ENCODE assay signal across 8 cellular contexts in the genomic region with DNA sequence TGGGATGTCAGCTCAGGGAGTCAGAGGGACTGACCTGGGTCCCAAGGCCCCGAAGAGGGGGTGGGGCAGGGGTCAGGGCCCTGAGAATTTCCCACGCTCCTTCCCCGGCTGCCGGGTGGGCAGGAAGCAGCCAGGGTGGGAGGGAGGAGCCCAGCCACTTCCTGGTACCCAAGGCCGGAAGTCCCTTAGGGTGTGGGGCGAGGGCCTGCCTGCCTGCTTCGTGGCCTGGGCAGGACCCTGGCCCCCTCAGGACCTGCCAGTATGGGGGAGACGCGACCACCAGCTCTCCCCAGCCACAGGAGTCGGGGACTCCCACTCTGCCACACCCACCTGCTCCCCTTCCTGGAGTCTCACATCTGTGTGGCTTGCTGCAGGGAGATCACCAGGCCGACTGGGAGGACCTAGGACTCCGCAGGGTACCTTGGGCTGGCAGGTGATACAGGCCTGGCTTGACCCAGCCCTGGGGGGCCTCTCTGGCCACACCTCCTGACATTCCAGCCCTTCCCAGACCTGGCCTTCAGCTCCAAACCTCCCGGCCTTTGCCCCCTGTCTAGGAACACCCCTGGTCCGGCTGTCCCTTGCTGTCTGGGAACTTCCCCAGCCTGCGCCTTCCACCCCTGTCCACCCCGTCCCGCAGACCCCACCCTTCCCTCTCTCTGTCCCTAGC. TPM values are rescaled to one million over a fixed set of nuclear protein-coding genes. Genes with fewer than 3 reads are reported as not detected.
A peak's percentile ranks its signal among the peaks of the same experiment; 100 is the strongest.
DNase-seq lines count a peak whose midpoint lies in the region; ATAC-seq and TF ChIP-seq lines count a peak whose summit lies in the region.

No MANE protein-coding gene starts in this region.

- no peak for TF ChIP-seq CTCF in GM06990 (IDR thresholded peaks at IDR 0.05; ENCODE audit: insufficient read depth, low read length, poor library complexity, severe bottlenecking)
- no peak for TF ChIP-seq CTCF in RWPE1 (conservative IDR thresholded peaks at IDR 0.05; ENCODE audit: low read depth)

- POLR2A ChIA-PET in RWPE1 (lab: Yijun Ruan, JAX; ENCODE audit: low non-redundant PET): interaction anchor here (0.6 kb wide), 2 partner anchors 19 to 78 kb away, joined by 4 to 6 read pairs; no protein-coding TSS in a partner anchor
- POLR2A ChIA-PET in activated naive CD8-positive, alpha-beta T cell treated with anti-CD3 and anti-CD28 coated beads, Interleukin-2, amount 10 ng/mL, durations not matched to agents 7 days and 5 days (lab: Charles Lee): interaction anchor here (0.7 to 3.6 kb wide), 5 partner anchors 9 to 25 kb away, joined by 3 to 64 read pairs (median 7); partner anchors contain the start of genes CIRBP and FAM174C

- peak overlapping the region; percentile 99 for H3K27ac Mint-ChIP-seq in activated naive CD8-positive, alpha-beta T cell treated with anti-CD3 and anti-CD28 coated beads, Interleukin-2, amount 10 ng/mL, durations not matched to agents 7 days and 5 days

- DNase-seq in GM06990 (ENCODE audit: extremely low read depth, insufficient read length) (peak; percentile 87), RWPE1 (ENCODE audit: low spot score) (no peak), hepatic stellate cell (ENCODE audit: low spot score) (peak; percentile 60), NCI-H510A treated with DMSO at 0.1 percent for 48 hours (lab: John Stamatoyannopoulos, UW) (no peak), GOT3 (lab: John Stamatoyannopoulos, UW) (no peak)
- DNase-seq in activated naive CD8-positive, alpha-beta T cell treated with anti-CD3 and anti-CD28 coated beads, Interleukin-2, amount 10 ng/mL, durations not matched to agents 7 days and 5 days: peak; percentile 84

- peak; percentile 31 for ATAC-seq in HG02798 (IDR thresholded peaks at IDR 0.05; ENCODE audit: poor library complexity, unreplicated experiment)
- ATAC-seq in activated naive CD8-positive, alpha-beta T cell treated with anti-CD3 and anti-CD28 coated beads, Interleukin-2, amount 10 ng/mL, durations not matched to agents 7 days and 5 days (ENCODE audit: low read depth): peak; percentile 34

- H3K4me3 ChIP-seq in GM06990 (replicated peaks; ENCODE audit: low read depth, low read length) (peak overlapping the region; percentile 69), skin epidermis (peak overlapping the region in 6 of 7 experiments; percentile 13 to 29 (median 18))

- H3K36me3 ChIP-seq in GM06990 (ENCODE audit: control insufficient read depth, insufficient read depth, low read length): peaks cover 26% of the 10 kb centered on the region

- no peaks in the 10 kb centered on the region for H3K27me3 ChIP-seq in GM06990 (replicated peaks; ENCODE audit: control insufficient read depth, insufficient read depth, low read length)

- no peaks in the 10 kb centered on the region for H3K9me3 Mint-ChIP-seq in activated naive CD8-positive, alpha-beta T cell treated with anti-CD3 and anti-CD28 coated beads, Interleukin-2, amount 10 ng/mL, durations not matched to agents 7 days and 5 days

- H3K27me3 Mint-ChIP-seq in activated naive CD8-positive, alpha-beta T cell treated with anti-CD3 and anti-CD28 coated beads, Interleukin-2, amount 10 ng/mL, durations not matched to agents 7 days and 5 days: no peaks in the 10 kb centered on the region

- H3K4me3 Mint-ChIP-seq in activated naive CD8-positive, alpha-beta T cell treated with anti-CD3 and anti-CD28 coated beads, Interleukin-2, amount 10 ng/mL, durations not matched to agents 7 days and 5 days: peak overlapping the region; percentile 98

- CTCF ChIA-PET in RWPE1 (lab: Yijun Ruan, JAX): interaction anchor here (0.6 to 10.3 kb wide), 2 partner anchors 15 to 101 kb away, joined by 3 to 116 read pairs; no protein-coding TSS in a partner anchor

- H3K27ac ChIP-seq in RWPE1 (peak overlapping the region; percentile 100), skin epidermis (peak overlapping the region; percentile 53 to 99 (median 95))

- peaks cover 13% of the 10 kb centered on the region for H3K36me3 Mint-ChIP-seq in activated naive CD8-positive, alpha-beta T cell treated with anti-CD3 and anti-CD28 coated beads, Interleukin-2, amount 10 ng/mL, durations not matched to agents 7 days and 5 days

- H3K4me1 Mint-ChIP-seq in activated naive CD8-positive, alpha-beta T cell treated with anti-CD3 and anti-CD28 coated beads, Interleukin-2, amount 10 ng/mL, durations not matched to agents 7 days and 5 days: peaks cover 34% of the 10 kb centered on the region

RNA-seq across cellular contexts. Expression of gene CIRBP, which starts 9.8 kb away (rescaled TPM):
- total RNA-seq in activated naive CD8-positive, alpha-beta T cell treated with anti-CD3 and anti-CD28 coated beads, Interleukin-2, amount 10 ng/mL, durations not matched to agents 7 days and 5 days: 100 to 1,000 TPM; 327 to 342 TPM

RNA-seq across cellular contexts. Expression of gene MIDN, which starts 11.0 kb away (rescaled TPM):
- total RNA-seq in activated naive CD8-positive, alpha-beta T cell treated with anti-CD3 and anti-CD28 coated beads, Interleukin-2, amount 10 ng/mL, durations not matched to agents 7 days and 5 days: 10 to 100 TPM; 75.2 to 80.7 TPM

RNA-seq across cellular contexts. Expression of gene FAM174C, which starts 16.0 kb away (rescaled TPM):
- total RNA-seq in activated naive CD8-positive, alpha-beta T cell treated with anti-CD3 and anti-CD28 coated beads, Interleukin-2, amount 10 ng/mL, durations not matched to agents 7 days and 5 days: 10 to 100 TPM; 44.5 to 48.3 TPM

RNA-seq across cellular contexts. Expression of gene ATP5F1D, which starts 17.8 kb away (rescaled TPM):
- 100 to 1,000 TPM; 157 to 161 TPM for total RNA-seq in activated naive CD8-positive, alpha-beta T cell treated with anti-CD3 and anti-CD28 coated beads, Interleukin-2, amount 10 ng/mL, durations not matched to agents 7 days and 5 days

RNA-seq across cellular contexts. Expression of gene CBARP, which starts 21.5 kb away (rescaled TPM):
- total RNA-seq in activated naive CD8-positive, alpha-beta T cell treated with anti-CD3 and anti-CD28 coated beads, Interleukin-2, amount 10 ng/mL, durations not matched to agents 7 days and 5 days: under 1 TPM; 0.14 to 0.17 TPM

Comparison
In these comparisons a context has a peak if more than half of its experiments do, and no peak if none do; other contexts are left out.
1. DNase-seq: peak in GM06990 (single experiment), activated naive CD8-positive, alpha-beta T cell treated with anti-CD3 and anti-CD28 coated beads, Interleukin-2, amount 10 ng/mL, durations not matched to agents 7 days and 5 days (single experiment) and hepatic stellate cell (single experiment); none in RWPE1 (single experiment), NCI-H510A treated with DMSO at 0.1 percent for 48 hours (single experiment) and GOT3 (single experiment).